ENCODE assay signal across 1 cellular context in the genomic region with DNA sequence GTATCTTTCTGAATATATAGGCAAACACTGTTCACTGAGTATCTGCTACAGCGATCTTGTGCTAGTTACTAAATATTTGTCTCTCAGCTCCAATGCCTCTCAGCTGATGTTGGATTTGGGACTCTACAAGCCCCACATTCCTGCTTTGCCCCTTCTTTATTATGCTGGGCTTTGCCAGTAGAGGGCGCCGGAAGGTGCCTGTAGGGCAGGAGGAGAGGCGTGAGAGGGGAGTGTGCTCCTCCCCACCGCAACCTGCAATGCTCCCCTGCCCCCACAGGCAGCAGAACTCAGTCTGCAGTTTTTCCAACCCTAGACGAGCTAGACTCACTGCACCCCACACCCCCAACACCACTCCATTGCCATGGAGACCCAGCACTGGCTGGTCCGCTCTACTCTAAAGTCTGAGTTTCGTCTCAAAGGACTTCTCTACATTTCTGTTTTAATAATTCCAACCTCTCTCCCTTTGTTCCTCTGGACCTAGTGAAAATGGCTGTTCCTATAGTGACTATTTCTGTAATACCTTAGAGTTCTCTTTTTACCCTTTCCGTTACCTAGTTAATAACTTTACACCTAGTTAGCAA.
TF ChIP-seq lines count a peak whose summit lies in the region.

No MANE protein-coding gene starts in this region.

TF ChIP-seq in K562, 482 proteins besides CTCF, POLR2A, EP300 and RAD21 (continued from another document):
- TF ChIP-seq KLF13 (tag; IDR thresholded peaks at IDR 0.05; ENCODE audit: borderline replicate concordance, low read depth): no peak
- TF ChIP-seq ZNF444 (CRISPR knock-in tag; IDR thresholded peaks at IDR 0.05): no peak
- TF ChIP-seq JUNB (CRISPR knock-in tag; conservative IDR thresholded peaks at IDR 0.05): no peak
- TF ChIP-seq, protein P1, sequence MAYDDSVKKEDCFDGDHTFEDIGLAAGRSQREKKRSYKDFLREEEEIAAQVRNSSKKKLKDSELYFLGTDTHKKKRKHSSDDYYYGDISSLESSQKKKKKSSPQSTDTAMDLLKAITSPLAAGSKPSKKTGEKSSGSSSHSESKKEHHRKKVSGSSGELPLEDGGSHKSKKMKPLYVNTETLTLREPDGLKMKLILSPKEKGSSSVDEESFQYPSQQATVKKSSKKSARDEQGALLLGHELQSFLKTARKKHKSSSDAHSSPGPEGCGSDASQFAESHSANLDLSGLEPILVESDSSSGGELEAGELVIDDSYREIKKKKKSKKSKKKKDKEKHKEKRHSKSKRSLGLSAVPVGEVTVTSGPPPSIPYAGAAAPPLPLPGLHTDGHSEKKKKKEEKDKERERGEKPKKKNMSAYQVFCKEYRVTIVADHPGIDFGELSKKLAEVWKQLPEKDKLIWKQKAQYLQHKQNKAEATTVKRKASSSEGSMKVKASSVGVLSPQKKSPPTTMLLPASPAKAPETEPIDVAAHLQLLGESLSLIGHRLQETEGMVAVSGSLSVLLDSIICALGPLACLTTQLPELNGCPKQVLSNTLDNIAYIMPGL (CRISPR knock-in tag; IDR thresholded peaks at IDR 0.05): no peak
- no peak for TF ChIP-seq CCAR2 (IDR thresholded peaks at IDR 0.05; ENCODE audit: low read depth, low read length)
- TF ChIP-seq, protein P2, sequence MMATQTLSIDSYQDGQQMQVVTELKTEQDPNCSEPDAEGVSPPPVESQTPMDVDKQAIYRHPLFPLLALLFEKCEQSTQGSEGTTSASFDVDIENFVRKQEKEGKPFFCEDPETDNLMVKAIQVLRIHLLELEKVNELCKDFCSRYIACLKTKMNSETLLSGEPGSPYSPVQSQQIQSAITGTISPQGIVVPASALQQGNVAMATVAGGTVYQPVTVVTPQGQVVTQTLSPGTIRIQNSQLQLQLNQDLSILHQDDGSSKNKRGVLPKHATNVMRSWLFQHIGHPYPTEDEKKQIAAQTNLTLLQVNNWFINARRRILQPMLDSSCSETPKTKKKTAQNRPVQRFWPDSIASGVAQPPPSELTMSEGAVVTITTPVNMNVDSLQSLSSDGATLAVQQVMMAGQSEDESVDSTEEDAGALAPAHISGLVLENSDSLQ (IDR thresholded peaks at IDR 0.05): no peak
- TF ChIP-seq DPF2 (IDR thresholded peaks at IDR 0.05): no peak
- no peak for TF ChIP-seq MIER1 (IDR thresholded peaks at IDR 0.05; ENCODE audit: low read depth)
- no peak for TF ChIP-seq POLR2AphosphoS5 (IDR thresholded peaks at IDR 0.05; ENCODE audit: control insufficient read depth, insufficient read depth, low read depth, low read length)
